In the genomic region with DNA sequence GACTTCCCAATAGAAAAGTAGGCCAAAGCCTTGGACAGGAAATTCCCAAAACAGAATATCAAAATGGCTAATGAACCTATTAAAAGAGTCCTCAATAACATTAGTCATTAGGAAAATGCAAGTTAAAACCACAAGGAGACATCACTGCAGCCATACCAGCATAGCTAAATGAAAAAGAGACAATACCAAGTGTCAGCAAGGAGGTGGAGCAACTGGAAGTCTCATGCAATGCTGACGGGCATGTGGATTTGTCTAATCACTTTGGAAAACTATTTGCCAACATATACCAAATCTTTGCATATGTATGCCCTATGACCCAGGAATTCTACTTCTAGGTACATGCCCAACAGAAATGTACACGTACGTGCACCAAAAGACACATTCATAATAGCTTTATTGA, we compare ENCODE assay signal across 20 cellular contexts.
DNase-seq lines count a peak whose midpoint lies in the region; ATAC-seq, FAIRE-seq and TF ChIP-seq lines count a peak whose summit lies in the region.
"Had no signal": no experiment of that assay in that cellular context is flagged by ENCODE, and none has a peak within 500 bp of the region (broad histone marks: within the 10 kb centered on the region; RNA-seq: fewer than 3 reads in every experiment).

No MANE protein-coding gene starts in this region.

- no peak overlapping the region for H4K91ac ChIP-seq in neuronal stem cell (ENCODE audit: low read depth, low read length, poor library complexity)

- H3K4me3 Mint-ChIP-seq in chondrocyte (ENCODE audit: unreplicated experiment) (no peak overlapping the region), osteocyte (ENCODE audit: unreplicated experiment) (no peak overlapping the region)
- H3K4me3 Mint-ChIP-seq: CD8-positive, alpha-beta T cell had no signal

- WGBS in HepG2 (ENCODE audit: low lambda C conversion rate): 73% methylated on average over 3 of the region's 3 CpGs
- 90% methylated on average over 3 of the region's 3 CpGs for WGBS in right lobe of liver (ENCODE audit: insufficient coverage, low coverage, low lambda C conversion rate, missing lambda C conversion rate)
- WGBS in neuronal stem cell (ENCODE audit: extremely low coverage in 2 of 2, insufficient read length in 2 of 2, insufficient replicate concordance in 1 of 2), 2 donors: no CpG with 5 or more reads among the region's 3 CpGs

- no peak overlapping the region for H3K4me2 ChIP-seq in HepG2 (ENCODE audit: low read depth, low read length)
- H3K4me2 ChIP-seq in neuronal stem cell (ENCODE audit: insufficient read depth, low read length, poor library complexity, severe bottlenecking): no peak overlapping the region
- H3K4me2 ChIP-seq: BLaER1 had no signal

- no peak for TF ChIP-seq RAD21 in HepG2 (CRISPR knock-in tag; IDR thresholded peaks at IDR 0.05)

- H3K79me1 ChIP-seq in neuronal stem cell (ENCODE audit: low read depth, low read length): no peaks in the 10 kb centered on the region

- no peak overlapping the region for H3K9ac ChIP-seq in HepG2 (ENCODE audit: insufficient read depth, low read depth, low read length)
- no peak overlapping the region for H3K9ac ChIP-seq in neuronal stem cell (ENCODE audit: low read depth, low read length, poor library complexity)
- H3K9ac ChIP-seq: BLaER1, GM23248 had no signal

- no peak overlapping the region for H3K4ac ChIP-seq in neuronal stem cell (ENCODE audit: low read length)

- H3K9me3 ChIP-seq in HepG2 (ENCODE audit: low read length): no peaks in the 10 kb centered on the region
- H3K9me3 ChIP-seq in right lobe of liver: no peaks in the 10 kb centered on the region
- peaks cover 0 to 3% of the 10 kb centered on the region in 2 donors for H3K9me3 ChIP-seq in neuronal stem cell (replicated peaks in 1 of 2; ENCODE audit: control insufficient read depth in 2 of 2, insufficient read depth in 1 of 2, low read depth in 1 of 2, low read length in 2 of 2)

- H2AFZ ChIP-seq in HepG2 (ENCODE audit: low read length) (no peak overlapping the region), neuronal stem cell (ENCODE audit: low read length) (no peak overlapping the region)
- H2AFZ ChIP-seq: GM23248 had no signal

- H2BK15ac ChIP-seq in neuronal stem cell (ENCODE audit: low read length): no peak overlapping the region

- DNase-seq in HepG2 (ENCODE audit: low spot score): no peak
- DNase-seq in right lobe of liver: no peak
- DNase-seq in chondrocyte (ENCODE audit: low spot score): no peak
- DNase-seq in osteocyte (ENCODE audit: extremely low spot score, unreplicated experiment): no peak
- DNase-seq in neuronal stem cell (ENCODE audit: low spot score): no peak
- DNase-seq in NCI-H2171 (lab: John Stamatoyannopoulos, UW): no peak
- DNase-seq: CD8-positive, alpha-beta T cell; DMS 273 treated with DMSO at 0.1 percent for 48 hours; DMS53; DND-41; EL; GM23248; HCEC 1CT had no signal

- no peak overlapping the region for H3K23ac ChIP-seq in neuronal stem cell (ENCODE audit: low read depth, low read length, poor library complexity)

- H3K27me3 Mint-ChIP-seq in chondrocyte (ENCODE audit: low read depth): no peaks in the 10 kb centered on the region
- H3K27me3 Mint-ChIP-seq in osteocyte (ENCODE audit: unreplicated experiment): no peaks in the 10 kb centered on the region

- H4K8ac ChIP-seq in neuronal stem cell (ENCODE audit: low read depth, low read length): no peak overlapping the region

- no peak overlapping the region for H2AK5ac ChIP-seq in neuronal stem cell (ENCODE audit: low read depth, low read length)

- no peak overlapping the region for H3K14ac ChIP-seq in neuronal stem cell (ENCODE audit: low read length)

- CTCF ChIA-PET in HepG2 (lab: Yijun Ruan, JAX; ENCODE audit: low intra/inter-chr PET ratio, low total read pairs): no interaction called here

- H3K4me1 Mint-ChIP-seq in chondrocyte (ENCODE audit: low read depth) (peaks cover 59% of the 10 kb centered on the region), osteocyte (ENCODE audit: unreplicated experiment) (peaks cover 51% of the 10 kb centered on the region)

- H3K36me3 ChIP-seq in HepG2 (replicated peaks in 1 of 2; ENCODE audit: control insufficient read depth in 1 of 2, insufficient read depth in 2 of 2, low read length in 2 of 2): no peaks in the 10 kb centered on the region
- H3K36me3 ChIP-seq in right lobe of liver: no peaks in the 10 kb centered on the region
- no peaks in the 10 kb centered on the region for H3K36me3 ChIP-seq in neuronal stem cell (replicated peaks in 1 of 2; ENCODE audit: control insufficient read depth in 2 of 2, insufficient read depth in 2 of 2, low read length in 2 of 2)
- H3K36me3 ChIP-seq: BLaER1 had no signal

- no peaks in the 10 kb centered on the region for H4K20me1 ChIP-seq in HepG2 (ENCODE audit: insufficient read depth, low read length)
- H4K20me1 ChIP-seq: BLaER1 had no signal

- BruUV-seq in HepG2 (replicated peaks; lab: Mats Ljungman, UMichigan): no TSS peak

- H3K4me3 ChIP-seq in HepG2 (replicated peaks in 1 of 3; ENCODE audit: insufficient read depth in 1 of 3, low read depth in 2 of 3, low read length in 3 of 3) (no peak overlapping the region), right lobe of liver (no peak overlapping the region), neuronal stem cell (ENCODE audit: low read length in 2 of 2) (no peak overlapping the region)
- H3K4me3 ChIP-seq: BLaER1, GM23248 had no signal

- POLR2A ChIA-PET in HepG2 (lab: Yijun Ruan, JAX): no interaction called here

- in situ Hi-C loops in HepG2 (cut with HindIII; ENCODE audit: extremely low pct_ligation_motif_present, low pct_unique_long_range_greater_than_20kb): no loop called here

- H3K27ac ChIP-seq in HepG2 (ENCODE audit: extremely low read length, insufficient read depth, low read length) (no peak overlapping the region), right lobe of liver (no peak overlapping the region), neuronal stem cell (replicated peaks; ENCODE audit: low read length) (no peak overlapping the region)
- H3K27ac ChIP-seq: 22Rv1, BLaER1, GM23248 had no signal

- TF ChIP-seq EP300 in HepG2 (IDR thresholded peaks at IDR 0.05; ENCODE audit: low read depth in 2 of 2, low read length in 2 of 2): no peak
- TF ChIP-seq EP300 in HepG2 (CRISPR knock-in tag; IDR thresholded peaks at IDR 0.05; ENCODE audit: borderline replicate concordance): no peak

- no peak overlapping the region for H3K18ac ChIP-seq in neuronal stem cell (ENCODE audit: low read length)

- no peak for FAIRE-seq in HepG2 (lab: Jason Lieb, UNC)
- FAIRE-seq: G401.6, GM12892, GM18507, H54 had no signal

- H3K36me3 Mint-ChIP-seq in chondrocyte (ENCODE audit: low read depth): no peaks in the 10 kb centered on the region
- no peaks in the 10 kb centered on the region for H3K36me3 Mint-ChIP-seq in osteocyte (ENCODE audit: unreplicated experiment)
- H3K36me3 Mint-ChIP-seq: CD8-positive, alpha-beta T cell had no signal

- TF ChIP-seq CTCF in HepG2 (CRISPR knock-in tag; IDR thresholded peaks at IDR 0.05) (no peak), right lobe of liver (IDR thresholded peaks at IDR 0.05) (no peak), chondrocyte (IDR thresholded peaks at IDR 0.05) (no peak), osteocyte (IDR thresholded peaks at IDR 0.05) (no peak)

- no peaks in the 10 kb centered on the region for H3K79me2 ChIP-seq in HepG2 (ENCODE audit: insufficient read depth, low read length)

- H3K4me1 ChIP-seq in HepG2 (ENCODE audit: insufficient read depth, low read length) (peaks cover 33% of the 10 kb centered on the region), right lobe of liver (peaks cover 0 to 26% (median 8%) of the 10 kb centered on the region in 4 donors), neuronal stem cell (ENCODE audit: control insufficient read depth in 2 of 2, insufficient read depth in 1 of 2, low read depth in 1 of 2, low read length in 2 of 2) (peaks cover 10 to 16% of the 10 kb centered on the region in 2 donors)
- H3K4me1 ChIP-seq: BLaER1 had no signal

- no peak overlapping the region for H2BK120ac ChIP-seq in neuronal stem cell (ENCODE audit: low read depth, low read length)

- H3K9me3 Mint-ChIP-seq in chondrocyte (ENCODE audit: low read depth): peaks cover 2% of the 10 kb centered on the region
- peaks cover 9% of the 10 kb centered on the region for H3K9me3 Mint-ChIP-seq in osteocyte (ENCODE audit: unreplicated experiment)
- H3K9me3 Mint-ChIP-seq: CD8-positive, alpha-beta T cell had no signal

- H2BK5ac ChIP-seq in neuronal stem cell (ENCODE audit: low read length): no peak overlapping the region

- ATAC-seq in HepG2 (no peak), right lobe of liver (no peak), HG03442 (IDR thresholded peaks at IDR 0.05; ENCODE audit: unreplicated experiment) (no peak)
- ATAC-seq: CD8-positive, alpha-beta T cell had no signal

- no peak overlapping the region for H2BK12ac ChIP-seq in neuronal stem cell (ENCODE audit: low read length)

- H3K27me3 ChIP-seq in HepG2 (ENCODE audit: control insufficient read depth in 1 of 2, insufficient read depth in 2 of 2, low read length in 2 of 2) (no peaks in the 10 kb centered on the region), right lobe of liver (no peaks in the 10 kb centered on the region), neuronal stem cell (ENCODE audit: control insufficient read depth in 3 of 3, insufficient read depth in 3 of 3, low read depth in 1 of 3, low read length in 3 of 3) (no peaks in the 10 kb centered on the region)
- H3K27me3 ChIP-seq: BLaER1 had no signal

- TF ChIP-seq POLR2A in HepG2 (IDR thresholded peaks at IDR 0.05; ENCODE audit: insufficient read depth in 1 of 2, low read depth in 2 of 2, low read length in 2 of 2) (no peak), right lobe of liver (IDR thresholded peaks at IDR 0.05) (no peak)

- intact Hi-C loops in HepG2 (cut with micrococcal nuclease; ENCODE audit: unreplicated experiment) (no loop called here), right lobe of liver (cut with DNase I) (no loop called here)

- H3K27ac Mint-ChIP-seq in chondrocyte (ENCODE audit: unreplicated experiment): peak overlapping the region; percentile 95
- peak overlapping the region; percentile 99 for H3K27ac Mint-ChIP-seq in osteocyte (ENCODE audit: unreplicated experiment)
- H3K27ac Mint-ChIP-seq: CD8-positive, alpha-beta T cell had no signal

TF ChIP-seq in HepG2, 621 proteins besides CTCF, POLR2A, EP300 and RAD21:
- TF ChIP-seq, protein P1, sequence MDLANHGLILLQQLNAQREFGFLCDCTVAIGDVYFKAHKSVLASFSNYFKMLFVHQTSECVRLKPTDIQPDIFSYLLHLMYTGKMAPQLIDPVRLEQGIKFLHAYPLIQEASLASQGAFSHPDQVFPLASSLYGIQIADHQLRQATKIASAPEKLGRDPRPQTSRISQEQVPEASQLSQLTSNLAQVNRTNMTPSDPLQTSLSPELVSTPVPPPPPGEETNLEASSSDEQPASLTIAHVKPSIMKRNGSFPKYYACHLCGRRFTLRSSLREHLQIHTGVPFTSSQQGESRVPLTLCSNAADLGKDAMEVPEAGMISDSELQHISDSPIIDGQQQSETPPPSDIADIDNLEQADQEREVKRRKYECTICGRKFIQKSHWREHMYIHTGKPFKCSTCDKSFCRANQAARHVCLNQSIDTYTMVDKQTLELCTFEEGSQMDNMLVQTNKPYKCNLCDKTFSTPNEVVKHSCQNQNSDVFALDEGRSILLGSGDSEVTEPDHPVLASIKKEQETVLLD (CRISPR knock-in tag; IDR thresholded peaks at IDR 0.05; ENCODE audit: low read depth): no peak
- no peak for TF ChIP-seq NR3C1 (CRISPR knock-in tag; IDR thresholded peaks at IDR 0.05)
- peak; percentile 97 for TF ChIP-seq ZNF7 (CRISPR knock-in tag; IDR thresholded peaks at IDR 0.05)
